Comparison of ENCODE assay signal across 8 cellular contexts in the genomic region with DNA sequence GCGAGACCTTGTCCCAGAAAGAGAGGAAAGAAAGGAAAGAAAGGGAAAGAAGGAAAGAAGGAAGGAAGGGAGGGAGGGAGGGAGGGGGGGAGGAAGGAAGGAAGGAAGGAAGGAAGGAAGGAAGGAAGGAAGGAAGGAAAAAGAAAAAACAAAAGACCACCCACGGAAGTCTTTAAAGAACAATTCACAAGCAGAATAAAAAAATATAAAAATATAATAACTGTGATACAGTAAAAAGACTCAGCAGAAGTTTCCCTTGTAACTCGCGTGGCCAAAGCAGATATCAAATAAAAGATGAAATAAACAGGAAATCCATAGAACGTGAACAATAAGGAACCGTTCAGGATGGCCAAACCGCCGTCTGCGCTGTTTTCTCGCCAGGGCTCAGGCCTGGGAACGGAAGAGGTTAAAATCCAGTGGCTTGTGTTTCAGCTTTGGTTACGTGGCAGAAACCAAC. TPM values are rescaled to one million over a fixed set of nuclear protein-coding genes. Genes with fewer than 3 reads are reported as not detected.
A peak's percentile ranks its signal among the peaks of the same experiment; 100 is the strongest.
DNase-seq lines count a peak whose midpoint lies in the region; ATAC-seq, FAIRE-seq and TF ChIP-seq lines count a peak whose summit lies in the region.

No MANE protein-coding gene starts in this region.

- DNase-seq in Caco-2: no peak
- no peak for DNase-seq in K562 (ENCODE audit: extremely low read depth in 1 of 4, low spot score in 3 of 4)
- no peak for DNase-seq in left lung
- no peak for DNase-seq in transverse colon
- DNase-seq in NCI-H1694 (lab: John Stamatoyannopoulos, UW): no peak
- no peak for DNase-seq in GM10266 (ENCODE audit: extremely low spot score)

- H3K4me1 ChIP-seq in Caco-2 (peaks cover 11% of the 10 kb centered on the region), K562 (replicated peaks in 1 of 2; ENCODE audit: control insufficient read depth in 2 of 2, insufficient read depth in 2 of 2, low read length in 2 of 2) (peaks cover 24 to 27% of the 10 kb centered on the region in 2 experiments; a peak in 4 of 5 replicates), left lung (peaks cover 5 to 43% of the 10 kb centered on the region in 2 donors), transverse colon (peaks cover 6 to 34% (median 24%) of the 10 kb centered on the region in 4 donors)

- WGBS in K562 (ENCODE audit: insufficient coverage, low coverage, missing lambda C conversion rate): 6% methylated on average over 12 of the region's 12 CpGs
- WGBS in transverse colon (ENCODE audit: low coverage in 1 of 2), 2 donors: 2 to 4% methylated on average over 9 to 12 of the region's 12 CpGs

- H3K27ac ChIP-seq in KOPT-K1 (ENCODE audit: low read depth, low read length, poor library complexity, severe bottlenecking): peak overlapping the region; percentile 76
- peak overlapping the region; percentile 88 for H3K27ac ChIP-seq in K562 (ENCODE audit: extremely low read depth, low read depth, low read length)
- H3K27ac ChIP-seq in left lung: peak overlapping the region; percentile 94 to 95
- peak overlapping the region; percentile 94 to 98 (median 96) for H3K27ac ChIP-seq in transverse colon

- TF ChIP-seq POLR2A in K562 (conservative IDR thresholded peaks at IDR 0.05): no peak
- no peak for TF ChIP-seq POLR2A in transverse colon (IDR thresholded peaks at IDR 0.05)

- H3K27ac Mint-ChIP-seq in Caco-2 (ENCODE audit: unreplicated experiment): peak overlapping the region; percentile 28

- POLR2A ChIA-PET in Caco-2 (lab: Charles Lee) (interaction anchor here (0.5 to 1.0 kb wide), 7 partner anchors 9 to 502 kb away, joined by 3 to 5 read pairs (median 5); a partner anchor contains a TSS), K562 (lab: Yijun Ruan, JAX) (interaction anchor here (0.7 to 2.1 kb wide), 13 partner anchors 8 to 333 kb away, joined by 3 to 14 read pairs (median 4); a partner anchor contains a TSS)

- H3K4me3 ChIP-seq in Caco-2 (ENCODE audit: low read depth, low read length) (peak overlapping the region; percentile 60), K562 (peak overlapping the region; percentile 88), left lung (peak overlapping the region; percentile 61 to 71), transverse colon (peak overlapping the region; percentile 59 to 88 (median 81))

- FAIRE-seq in K562 (lab: Jason Lieb, UNC): peak; percentile 83

- TF ChIP-seq RAD21 in K562 (CRISPR knock-in tag; conservative IDR thresholded peaks at IDR 0.05 in 1 of 2, IDR thresholded peaks at IDR 0.05 in 1 of 2): no peak

- in situ Hi-C loops in K562 (cut with MboI): no loop called here
- in situ Hi-C loops in transverse colon (cut with MboI; ENCODE audit: low pct_ligation_motif_present in 1 of 4, low pct_unique_long_range_greater_than_20kb in 1 of 4, low sequenced_read_pairs in 3 of 4): no loop called here

- H3K27me3 Mint-ChIP-seq in Caco-2 (ENCODE audit: insufficient read depth, unreplicated experiment): peaks cover 2% of the 10 kb centered on the region

- H3K27me3 ChIP-seq in Caco-2 (replicated peaks; ENCODE audit: control insufficient read depth, insufficient read depth, low read length) (no peaks in the 10 kb centered on the region), K562 (ENCODE audit: control insufficient read depth in 2 of 2, insufficient read depth in 2 of 2, low read length in 2 of 2) (no peaks in the 10 kb centered on the region), left lung (no peaks in the 10 kb centered on the region), transverse colon (no peaks in the 10 kb centered on the region)

- H3K79me2 ChIP-seq in K562 (ENCODE audit: control insufficient read depth, insufficient read depth, low read length): peaks cover 31% of the 10 kb centered on the region

- no peak for ATAC-seq in K562
- ATAC-seq in left lung: no peak
- ATAC-seq in HG03565 (IDR thresholded peaks at IDR 0.05; ENCODE audit: unreplicated experiment): no peak

- CTCF ChIA-PET in Caco-2 (lab: Charles Lee) (interaction anchor here (0.6 to 1.9 kb wide), 5 partner anchors 9 to 70 kb away, joined by 3 to 12 read pairs (median 5); no protein-coding TSS in a partner anchor), K562 (lab: Yijun Ruan, JAX; ENCODE audit: low intra/inter-chr PET ratio) (no interaction called here)

- no peaks in the 10 kb centered on the region for H3K36me3 ChIP-seq in Caco-2 (ENCODE audit: control insufficient read depth, insufficient read depth, low read length)
- H3K36me3 ChIP-seq in KOPT-K1 (ENCODE audit: insufficient read depth, low read length): peaks cover 6% of the 10 kb centered on the region
- no peaks in the 10 kb centered on the region; the same call in 2 of the 3 replicates for H3K36me3 ChIP-seq in K562 (ENCODE audit: control insufficient read depth, insufficient read depth, low read length)
- no peaks in the 10 kb centered on the region for H3K36me3 ChIP-seq in left lung
- no peaks in the 10 kb centered on the region for H3K36me3 ChIP-seq in transverse colon

- peak overlapping the region; percentile 90 for H2AFZ ChIP-seq in K562 (ENCODE audit: low read depth, low read length)

- H3K4me1 Mint-ChIP-seq in Caco-2 (ENCODE audit: low read depth, unreplicated experiment): peaks cover 26% of the 10 kb centered on the region

- TF ChIP-seq EP300 in K562 (IDR thresholded peaks at IDR 0.05; ENCODE audit: low read length) (no peak), transverse colon (IDR thresholded peaks at IDR 0.05; ENCODE audit: low read depth) (peak; percentile 8)

- H3K36me3 Mint-ChIP-seq in Caco-2 (ENCODE audit: insufficient read depth, unreplicated experiment): peaks cover 5% of the 10 kb centered on the region

- H3K9me3 ChIP-seq in Caco-2 (no peaks in the 10 kb centered on the region), KOPT-K1 (ENCODE audit: insufficient read depth, low read length, poor library complexity, severe bottlenecking) (no peaks in the 10 kb centered on the region), K562 (replicated peaks; ENCODE audit: control insufficient read depth, insufficient read depth, low read depth, low read length) (no peaks in the 10 kb centered on the region), left lung (no peaks in the 10 kb centered on the region), transverse colon (no peaks in the 10 kb centered on the region)

- peak overlapping the region; percentile 86 to 96 for H3K9ac ChIP-seq in K562 (ENCODE audit: insufficient read depth in 1 of 2, low read depth in 2 of 2, low read length in 2 of 2)

- peak overlapping the region; percentile 95 for H3K4me2 ChIP-seq in K562 (ENCODE audit: insufficient read depth, low read length)

- peaks cover 6% of the 10 kb centered on the region for H4K20me1 ChIP-seq in K562 (replicated peaks; ENCODE audit: control insufficient read depth, insufficient read depth, low read length)

- H3K4me3 Mint-ChIP-seq in Caco-2 (ENCODE audit: unreplicated experiment): peak overlapping the region; percentile 92

- BruUV-seq in Caco-2 (replicated peaks; lab: Mats Ljungman, UMichigan): no TSS peak
- BruUV-seq in K562 (replicated peaks; lab: Mats Ljungman, UMichigan): no TSS peak

- H3K9me1 ChIP-seq in K562 (ENCODE audit: control insufficient read depth, insufficient read depth, low read length): no peaks in the 10 kb centered on the region

- no peak for TF ChIP-seq CTCF in Caco-2 (IDR thresholded peaks at IDR 0.05; ENCODE audit: insufficient read depth in 1 of 2, low read depth in 1 of 2, low read length in 1 of 2, severe bottlenecking in 1 of 2, unreplicated experiment in 1 of 2)
- TF ChIP-seq CTCF in K562 (IDR thresholded peaks at IDR 0.05 in 2 of 3, conservative IDR thresholded peaks at IDR 0.05 in 1 of 3; ENCODE audit: insufficient read depth in 2 of 3, low read depth in 1 of 3, low read length in 3 of 3): no peak
- TF ChIP-seq CTCF in left lung (IDR thresholded peaks at IDR 0.05): no peak
- TF ChIP-seq CTCF in transverse colon (IDR thresholded peaks at IDR 0.05): no peak
- no peak for TF ChIP-seq CTCF in GM10266 (IDR thresholded peaks at IDR 0.05; ENCODE audit: control insufficient read depth, insufficient read depth, low read depth, missing control alignments)

- intact Hi-C loops in Caco-2 (cut with micrococcal nuclease; ENCODE audit: unreplicated experiment) (loop anchor here (2.0 to 5.0 kb wide), 3 partner anchors 44 to 71 kb away; no protein-coding TSS in a partner anchor), K562 (cut with micrococcal nuclease) (loop anchor here (2.0 kb wide), 1 partner anchor 69 kb away; a partner anchor contains a TSS), left lung (cut with DNase I) (no loop called here), transverse colon (cut with DNase I; ENCODE audit: low total_unique reads) (loop anchor here (5.0 kb wide), 1 partner anchor 336 kb away; a partner anchor contains a TSS)

- no peaks in the 10 kb centered on the region for H3K9me3 Mint-ChIP-seq in Caco-2 (ENCODE audit: unreplicated experiment)

RNA-seq across cellular contexts. Expression of a gene that starts 1.2 kb away (rescaled TPM):
- 28.6 and 35.0 TPM in 2 replicates for total RNA-seq in Caco-2 (2022)
- total RNA-seq in K562 (2011; cell fraction: chromatin; rRNA removed; ENCODE audit: low replicate concordance): 17.5 and 18.4 TPM in 2 replicates
- total RNA-seq in K562 (2011; cell fraction: nucleolus; rRNA removed): 26.2 and 28.7 TPM in 2 replicates
- total RNA-seq in K562 (2011; cell fraction: nucleoplasm; rRNA removed): 23.0 and 27.7 TPM in 2 replicates
- 13.9 TPM in 2 replicates for total RNA-seq in K562 (2014; rRNA removed)
- 10.9 and 11.5 TPM in 2 replicates for total RNA-seq in K562 (2014; rRNA removed; fragmentation: Illumina TruSeq; extraction: Trizol)
- total RNA-seq in K562 (2015; rRNA removed; fragmentation: Illumina TruSeq; extraction: Trizol): 4.4 and 4.6 TPM in 2 replicates
- total RNA-seq in K562 (2021): 18.5 and 24.0 TPM in 2 replicates
- polyA plus RNA-seq in K562 (2011; rRNA removed): 6.9 and 13.4 TPM in 2 replicates
- 7.5 and 14.3 TPM in 2 replicates for polyA plus RNA-seq in K562 (2011; cell fraction: cytosol; rRNA removed)
- 11.3 and 11.9 TPM in 2 replicates for polyA plus RNA-seq in K562 (2011; cell fraction: nucleus; rRNA removed)
- polyA plus RNA-seq in K562 (2012): 8.3 and 42.0 TPM in 2 replicates
- polyA plus RNA-seq in K562 (2014; fragmentation: Illumina TruSeq; extraction: Trizol): 16.4 and 18.0 TPM in 2 replicates
- 1 to 10 TPM; 5.0 to 6.8 TPM for polyA plus RNA-seq in K562 (2014; fragmentation: Nextera tagmentation; extraction: Ambion mirVana)
- polyA plus RNA-seq in K562 (2014; rRNA removed): 9.8 and 11.6 TPM in 2 replicates
- 14.3 and 23.1 TPM in 2 replicates for polyA minus RNA-seq in K562 (2011; rRNA and poly(A)+ RNA removed)
- 10.3 and 18.3 TPM in 2 replicates for polyA minus RNA-seq in K562 (2011; cell fraction: cytosol; rRNA and poly(A)+ RNA removed)
- 4.3 and 8.0 TPM in 2 replicates for polyA minus RNA-seq in K562 (2011; cell fraction: nucleus; rRNA and poly(A)+ RNA removed)
- total RNA-seq in left lung: 10 to 100 TPM; 16.9 to 21.9 TPM
- 10 to 100 TPM in 1 of 4 donors, 1 to 10 TPM in 3; 5.9 to 18.7 (median 9.1) TPM for total RNA-seq in transverse colon

Comparison
In these comparisons a context has a peak if more than half of its experiments do, and no peak if none do; other contexts are left out.
1. intact Hi-C loops: an anchor here in Caco-2 (2.0 to 5.0 kb wide), K562 (2.0 kb wide) and transverse colon (5.0 kb wide); none called in left lung.